10 cellular contexts compared by ENCODE assay signal in genomic region chr21:41171210-41171609, GRCh38. TPM values are rescaled to one million over a fixed set of nuclear protein-coding genes. Genes with fewer than 3 reads are reported as not detected.
DNase-seq lines count a peak whose midpoint lies in the region; ATAC-seq and TF ChIP-seq lines count a peak whose summit lies in the region.
"Had no signal": no experiment of that assay in that cellular context is flagged by ENCODE, and none has a peak within 500 bp of the region (broad histone marks: within the 10 kb centered on the region; RNA-seq: fewer than 3 reads in every experiment).

No MANE protein-coding gene starts in this region.

- BruUV-seq in mammary epithelial cell (replicated peaks; lab: Mats Ljungman, UMichigan) = no TSS peak

- H3K4me3 ChIP-seq in MG63 (no peak overlapping the region; the same call in 1 of the 2 replicates), mammary epithelial cell (replicated peaks in 1 of 3; ENCODE audit: insufficient read depth in 1 of 3, low read depth in 2 of 3, low read length in 3 of 3) (no peak overlapping the region), left lung (no peak overlapping the region)
- H3K4me3 ChIP-seq: K562 had no signal

- H3K36me3 ChIP-seq in MG63 = peaks cover 46% of the 10 kb centered on the region
- H3K36me3 ChIP-seq in mammary epithelial cell (ENCODE audit: insufficient read depth, low read length) = no peaks in the 10 kb centered on the region
- no peaks in the 10 kb centered on the region for H3K36me3 ChIP-seq in left lung

- no peaks in the 10 kb centered on the region for H4K20me1 ChIP-seq in mammary epithelial cell (ENCODE audit: insufficient read depth, low read length)

- H3K4me2 ChIP-seq in mammary epithelial cell (ENCODE audit: insufficient read depth, low read depth, low read length) = peak overlapping the region; percentile 74

- peaks cover 75% of the 10 kb centered on the region for H3K79me2 ChIP-seq in mammary epithelial cell (ENCODE audit: insufficient read depth, low read length)

- dilution Hi-C loops in mammary epithelial cell (cut with HindIII; ENCODE audit: low sequenced_read_pairs) = no loop called here

- peak overlapping the region; percentile 93 for H3K27ac ChIP-seq in mammary epithelial cell (ENCODE audit: insufficient read depth, low read depth, low read length)
- H3K27ac ChIP-seq in left lung = no peak overlapping the region
- no peak overlapping the region for H3K27ac ChIP-seq in substantia nigra (ENCODE audit: low read depth, low read length, poor library complexity, severe bottlenecking)

- peaks cover 28% of the 10 kb centered on the region for H3K4me1 ChIP-seq in mammary epithelial cell (ENCODE audit: insufficient read depth, low read length)
- H3K4me1 ChIP-seq in left lung = peaks cover 0 to 26% of the 10 kb centered on the region in 2 donors

- H3K9me3 ChIP-seq in MG63 (no peaks in the 10 kb centered on the region), mammary epithelial cell (replicated peaks; ENCODE audit: insufficient read depth, low read length) (no peaks in the 10 kb centered on the region), left lung (no peaks in the 10 kb centered on the region)

- CTCF ChIA-PET in mammary epithelial cell (lab: Charles Lee; ENCODE audit: low non-redundant PET) = interaction anchor here (0.6 kb wide), 1 partner anchor 57 kb away, joined by 3 read pairs; no protein-coding TSS in a partner anchor

- peak; percentile 49 for ATAC-seq in left lung

- H3K27me3 ChIP-seq in MG63 = no peaks in the 10 kb centered on the region
- H3K27me3 ChIP-seq in mammary epithelial cell (ENCODE audit: insufficient read depth, low read length) = no peaks in the 10 kb centered on the region
- H3K27me3 ChIP-seq in left lung = peaks cover 0 to 48% of the 10 kb centered on the region in 2 donors

- intact Hi-C loops in mammary epithelial cell (cut with micrococcal nuclease) (loop anchor here (1.0 to 2.0 kb wide), 3 partner anchors 29 to 58 kb away; no protein-coding TSS in a partner anchor), left lung (cut with DNase I) (no loop called here)

- DNase-seq in MG63 = peak; percentile 89
- peak; percentile 96 for DNase-seq in mammary epithelial cell
- DNase-seq in left lung = peak; percentile 54 to 80
- DNase-seq in substantia nigra (lab: John Stamatoyannopoulos, UW) = peak in 30 of 49 donors; percentile 5 to 77 (median 26)
- no peak for DNase-seq in AG08395 (ENCODE audit: low spot score)
- no peak for DNase-seq in stimulated activated naive CD4-positive, alpha-beta T cell (lab: John Stamatoyannopoulos, UW)
- DNase-seq in activated T-cell treated with anti-CD3 and anti-CD28 coated beads for 4 hours = no peak
- DNase-seq in activated CD4-positive, alpha-beta T cell treated with anti-CD3 and anti-CD28 coated beads, Interleukin-2, amount 50 U/mL, for 1 hour = no peak
- DNase-seq: T-helper 9 cell had no signal

- peak overlapping the region; percentile 88 for H3K9ac ChIP-seq in mammary epithelial cell (ENCODE audit: insufficient read depth, low read length)

- peak overlapping the region; percentile 12 for H2AFZ ChIP-seq in mammary epithelial cell (ENCODE audit: low read depth, low read length)

- WGBS in mammary epithelial cell (ENCODE audit: low coverage, missing lambda C conversion rate) = 0% methylated on average over 6 of the region's 8 CpGs

- TF ChIP-seq CTCF in mammary epithelial cell (conservative IDR thresholded peaks at IDR 0.05 in 1 of 2, IDR thresholded peaks at IDR 0.05 in 1 of 2; ENCODE audit: extremely low read depth in 1 of 2, insufficient read depth in 1 of 2, low read depth in 1 of 2, low read length in 2 of 2) = no peak
- no peak for TF ChIP-seq CTCF in left lung (IDR thresholded peaks at IDR 0.05)

- in situ Hi-C loops in mammary epithelial cell (cut with MboI; ENCODE audit: low sequenced_read_pairs in 2 of 2) = no loop called here

RNA-seq across cellular contexts. Expression of gene BACE2, which starts 3.2 kb away (rescaled TPM):
- 211 and 220 TPM in 2 replicates for total RNA-seq in MG63 (2014; rRNA removed; shearing (Covaris generic); ENCODE audit: low replicate concordance)
- total RNA-seq in mammary epithelial cell (100 to 1,000 TPM in 1 of 2 donors, 10 to 100 TPM in 1; 84.4 to 128 TPM), left lung (10 to 100 TPM; 41.5 to 44.6 TPM)
- polyA plus RNA-seq in mammary epithelial cell = 150 TPM
- polyA minus RNA-seq in mammary epithelial cell = 102 TPM

Comparison
In these comparisons a context has a peak if more than half of its experiments do, and no peak if none do; other contexts are left out.
1. DNase-seq: peak in MG63 (single experiment), mammary epithelial cell (single experiment), left lung (2 of 2) and substantia nigra (30 of 49); none in AG08395 (single experiment), stimulated activated naive CD4-positive, alpha-beta T cell (0 of 6), activated T-cell treated with anti-CD3 and anti-CD28 coated beads for 4 hours (single experiment) and activated CD4-positive, alpha-beta T cell treated with anti-CD3 and anti-CD28 coated beads, Interleukin-2, amount 50 U/mL, for 1 hour (single experiment).